Comparison of ENCODE assay signal across 26 cellular contexts in the genomic region with DNA sequence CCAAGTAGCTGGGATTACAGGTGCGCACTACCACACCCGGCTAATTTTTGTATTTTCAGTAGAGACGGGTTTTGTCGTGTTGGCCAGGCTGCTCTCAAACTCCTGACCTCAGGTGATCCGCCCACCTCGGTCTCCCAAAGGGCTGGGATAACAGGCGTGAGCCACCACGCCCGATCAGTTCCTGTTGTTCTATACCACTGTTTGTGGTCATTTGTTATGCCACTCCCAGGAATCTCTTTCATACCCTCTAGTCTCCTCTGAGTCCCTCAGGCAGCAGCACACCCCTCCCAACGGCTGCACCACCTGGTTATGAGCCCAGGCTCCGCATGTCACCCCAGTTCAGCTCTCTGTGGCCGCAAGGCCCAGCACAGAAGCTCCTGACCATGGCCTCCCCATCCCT.
"Had no signal": no experiment of that assay in that cellular context is flagged by ENCODE, and none has a peak within 500 bp of the region (broad histone marks: within the 10 kb centered on the region; RNA-seq: fewer than 3 reads in every experiment).

No MANE protein-coding gene starts in this region.

- H3K4me1 ChIP-seq: neural progenitor cell had no signal

- H3K4me3 Mint-ChIP-seq: memory B cell; mesothelial cell of epicardium; naive B cell; natural killer cell treated with Interleukin-12 subunit alpha and Interleukin-12 subunit beta and Interleukin-15 and Interleukin-18, amount 100 ng/mL, for 72 hours; neural progenitor cell; stimulated activated memory B cell treated with anti-CD40 and anti-IgM and Interleukin-4, amounts not matched to agents 10 μg/mL and 1 μg/mL and 100 μg/mL, for 72 hours had no signal

- H3K9me3 ChIP-seq: heart left ventricle, mucosa of descending colon, ovary, sigmoid colon, thoracic aorta, tibial nerve, upper lobe of left lung had no signal

- DNase-seq: cerebellar nuclear complex; dorsolateral prefrontal cortex; effector CD4-positive, alpha-beta T cell; heart left ventricle; kidney; mucosa of descending colon; naive B cell; nucleus accumbens; ovary; posterior cingulate gyrus; sigmoid colon; stimulated activated CD4-positive, alpha-beta T cell treated with anti-CD3 and anti-CD28 coated beads, Interleukin-2, amount 100 ng/mL, for 24 hours; stimulated activated CD4-positive, alpha-beta T cell treated with anti-CD3 and anti-CD28 coated beads, Interleukin-4, amount 100 ng/mL, for 24 hours; stimulated activated naive CD8-positive, alpha-beta T cell treated with anti-CD3 and anti-CD28 coated beads, Interleukin-15, Interleukin-2, amounts not matched to agents 100 U/mL and 50 U/mL, for 24 hours; substantia nigra; upper lobe of left lung had no signal

- H3K4me2 ChIP-seq: hepatocyte, neural progenitor cell had no signal

- H3K27ac Mint-ChIP-seq: memory B cell; mesothelial cell of epicardium; natural killer cell treated with Interleukin-12 subunit alpha and Interleukin-12 subunit beta and Interleukin-15 and Interleukin-18, amount 100 ng/mL, for 72 hours; neural progenitor cell; stimulated activated memory B cell treated with anti-CD40 and anti-IgM and Interleukin-4, amounts not matched to agents 10 μg/mL and 1 μg/mL and 100 μg/mL, for 72 hours had no signal

- H3K36me3 ChIP-seq: heart left ventricle, neural progenitor cell, ovary, sigmoid colon, thoracic aorta, tibial nerve, upper lobe of left lung had no signal

- H3K4me1 Mint-ChIP-seq: memory B cell; mesothelial cell of epicardium; naive B cell; neural progenitor cell; stimulated activated memory B cell treated with anti-CD40 and anti-IgM and Interleukin-4, amounts not matched to agents 10 μg/mL and 1 μg/mL and 100 μg/mL, for 72 hours had no signal

- H3K36me3 Mint-ChIP-seq: mesothelial cell of epicardium; natural killer cell treated with Interleukin-12 subunit alpha and Interleukin-12 subunit beta and Interleukin-15 and Interleukin-18, amount 100 ng/mL, for 72 hours; neural progenitor cell had no signal

- ATAC-seq: heart left ventricle; left lobe of liver; mucosa of descending colon; natural killer cell treated with Interleukin-12 subunit alpha and Interleukin-12 subunit beta and Interleukin-15 and Interleukin-18, amount 100 ng/mL, for 72 hours; stimulated activated memory B cell treated with anti-CD40 and anti-IgM and Interleukin-4, amounts not matched to agents 10 μg/mL and 1 μg/mL and 100 μg/mL, for 72 hours; stimulated activated naive CD8-positive, alpha-beta T cell treated with anti-CD3 and anti-CD28 coated beads, Interleukin-15, Interleukin-2, amounts not matched to agents 100 U/mL and 50 U/mL, for 24 hours had no signal

- H3K4me3 ChIP-seq: dorsolateral prefrontal cortex, heart left ventricle, hepatocyte, lung, mucosa of descending colon, neural progenitor cell, ovary, sigmoid colon, thoracic aorta, tibial nerve, upper lobe of left lung had no signal

- H3K27me3 Mint-ChIP-seq: memory B cell; naive B cell; stimulated activated memory B cell treated with anti-CD40 and anti-IgM and Interleukin-4, amounts not matched to agents 10 μg/mL and 1 μg/mL and 100 μg/mL, for 72 hours had no signal

- H3K9me3 Mint-ChIP-seq: natural killer cell treated with Interleukin-12 subunit alpha and Interleukin-12 subunit beta and Interleukin-15 and Interleukin-18, amount 100 ng/mL, for 72 hours; neural progenitor cell had no signal

- H3K27ac ChIP-seq: dorsolateral prefrontal cortex, heart left ventricle, hepatocyte, neural progenitor cell, ovary, sigmoid colon, thoracic aorta, tibial nerve, upper lobe of left lung had no signal

- H2AFZ ChIP-seq: hepatocyte, neural progenitor cell had no signal

- H3K9ac ChIP-seq: neural progenitor cell had no signal

- H3K27me3 ChIP-seq: heart left ventricle, hepatocyte, neural progenitor cell, ovary, sigmoid colon, tibial nerve, upper lobe of left lung had no signal
